ENCODE assay signal across 12 cellular contexts in genomic region chr1:185520188-185520935, GRCh38.
A peak's percentile ranks its signal among the peaks of the same experiment; 100 is the strongest.
DNase-seq lines count a peak whose midpoint lies in the region; ATAC-seq and TF ChIP-seq lines count a peak whose summit lies in the region.
"Had no signal": no experiment of that assay in that cellular context is flagged by ENCODE, and none has a peak within 500 bp of the region (broad histone marks: within the 10 kb centered on the region; RNA-seq: fewer than 3 reads in every experiment).

No MANE protein-coding gene starts in this region.

- no peak overlapping the region for H3K4me3 Mint-ChIP-seq in osteocyte (ENCODE audit: unreplicated experiment)
- H3K4me3 Mint-ChIP-seq: activated naive CD4-positive, alpha-beta T cell treated with anti-CD3 and anti-CD28 coated beads, Interleukin-2, amount 10 ng/mL, durations not matched to agents 7 days and 5 days; T-cell had no signal

- no peak overlapping the region for H3K27ac Mint-ChIP-seq in osteocyte (ENCODE audit: unreplicated experiment)
- H3K27ac Mint-ChIP-seq: activated naive CD4-positive, alpha-beta T cell treated with anti-CD3 and anti-CD28 coated beads, Interleukin-2, amount 10 ng/mL, durations not matched to agents 7 days and 5 days; T-cell had no signal

- no peaks in the 10 kb centered on the region for H3K27me3 Mint-ChIP-seq in osteocyte (ENCODE audit: unreplicated experiment)
- H3K27me3 Mint-ChIP-seq: activated naive CD4-positive, alpha-beta T cell treated with anti-CD3 and anti-CD28 coated beads, Interleukin-2, amount 10 ng/mL, durations not matched to agents 7 days and 5 days; T-cell had no signal

- ATAC-seq in GM21447 (IDR thresholded peaks at IDR 0.05; ENCODE audit: unreplicated experiment) (peak; percentile 65), HG03571 (IDR thresholded peaks at IDR 0.05; ENCODE audit: unreplicated experiment) (peak; percentile 89)
- ATAC-seq: T-cell had no signal

- H3K9me3 Mint-ChIP-seq in osteocyte (ENCODE audit: unreplicated experiment): peaks cover 13% of the 10 kb centered on the region

- peaks cover 22% of the 10 kb centered on the region for H3K4me1 Mint-ChIP-seq in osteocyte (ENCODE audit: unreplicated experiment)
- H3K4me1 Mint-ChIP-seq: activated naive CD4-positive, alpha-beta T cell treated with anti-CD3 and anti-CD28 coated beads, Interleukin-2, amount 10 ng/mL, durations not matched to agents 7 days and 5 days; T-cell had no signal

- peaks cover 2% of the 10 kb centered on the region for H3K36me3 Mint-ChIP-seq in osteocyte (ENCODE audit: unreplicated experiment)

- TF ChIP-seq CTCF in osteocyte (IDR thresholded peaks at IDR 0.05): no peak

- DNase-seq in EH (ENCODE audit: low read depth) (peak; percentile 77), dermis blood vessel endothelial cell (peak; percentile 32), COR-L47 (lab: John Stamatoyannopoulos, UW) (no peak), osteocyte (ENCODE audit: extremely low spot score, unreplicated experiment) (no peak), middle frontal gyrus (ENCODE audit: extremely low spot score, low spot score) (no peak), NCI-H187 treated with DMSO at 0.1 percent for 48 hours (lab: John Stamatoyannopoulos, UW) (no peak)
- DNase-seq: activated naive CD4-positive, alpha-beta T cell treated with anti-CD3 and anti-CD28 coated beads, Interleukin-2, amount 10 ng/mL, durations not matched to agents 7 days and 5 days; DMS53; NCI-H1417 treated with DMSO at 0.1 percent for 48 hours; T-cell had no signal

Comparison
In these comparisons a context has a peak if more than half of its experiments do, and no peak if none do; other contexts are left out.
1. DNase-seq: peak in EH (single experiment) and dermis blood vessel endothelial cell (single experiment); none in COR-L47 (single experiment), osteocyte (single experiment), middle frontal gyrus (single experiment) and NCI-H187 treated with DMSO at 0.1 percent for 48 hours (single experiment).